8 cellular contexts compared by ENCODE assay signal in the genomic region with DNA sequence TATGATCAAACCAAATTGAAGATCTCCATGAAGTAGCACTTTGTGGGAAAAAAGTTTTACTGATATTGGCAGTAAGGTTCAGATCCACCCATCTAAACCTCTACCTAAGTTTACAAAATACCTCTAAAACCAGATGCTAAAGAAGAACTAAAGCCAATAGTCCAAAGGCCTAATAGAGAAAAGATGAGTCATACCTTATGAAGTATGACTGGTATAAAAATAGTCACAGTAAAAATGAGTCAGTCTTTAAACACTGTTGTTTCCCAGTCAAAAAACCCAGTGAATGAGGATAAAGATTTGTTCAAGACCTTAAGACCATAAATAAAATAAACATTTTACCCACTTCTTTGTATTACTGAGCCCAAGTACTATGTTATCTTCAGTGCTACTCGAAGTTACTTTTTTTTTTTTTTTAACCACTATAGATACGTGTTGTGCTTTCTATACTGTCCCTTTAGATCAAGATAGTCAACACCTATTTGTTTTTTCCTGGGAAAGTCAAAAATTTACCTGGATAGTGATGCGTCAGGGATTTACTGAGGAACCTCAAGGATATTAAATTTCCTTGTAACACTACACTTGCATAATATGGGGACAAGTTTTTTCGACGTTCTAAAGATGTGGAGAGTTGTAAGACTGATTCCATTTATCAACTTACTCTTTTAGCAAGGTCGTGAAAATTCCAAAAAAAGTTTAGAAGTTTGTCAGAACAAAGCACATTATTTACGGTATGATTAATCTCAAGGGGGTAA.
DNase-seq lines count a peak whose midpoint lies in the region; ATAC-seq and TF ChIP-seq lines count a peak whose summit lies in the region.

No MANE protein-coding gene starts in this region.

- H3K36me3 Mint-ChIP-seq in CD4-positive, alpha-beta T cell (ENCODE audit: low read depth), result no peaks in the 10 kb centered on the region
- no peaks in the 10 kb centered on the region for H3K36me3 Mint-ChIP-seq in activated T-helper 1 cell treated with anti-CD3 and anti-CD28 coated beads, Interleukin-12 subunit alpha, Interleukin-12 subunit beta, Interleukin-2, Interleukin-4 antibody, amounts not matched to agents 30 ng/mL and 10 ng/mL and 1 ng/mL, durations not matched to agents 14 hours and 24 hours and 36 hours (ENCODE audit: low read depth)
- H3K36me3 Mint-ChIP-seq in activated T-helper 2 cell treated with anti-CD3 and anti-CD28 coated beads, Interferon-gamma antibody, Interleukin-2, Interleukin-4, amounts not matched to agents 10 μg/mL and 5 μg/mL and 100 μg/mL, durations not matched to agents 14 hours and 24 hours and 36 hours (ENCODE audit: low read depth), result no peaks in the 10 kb centered on the region

- peak; percentile 80 for DNase-seq in RPMI7951 (ENCODE audit: low read depth)
- DNase-seq in renal cortical epithelial cell (ENCODE audit: low read depth), result peak; percentile 93
- DNase-seq in CD4-positive, alpha-beta T cell, result no peak
- no peak for DNase-seq in activated T-helper 1 cell treated with anti-CD3 and anti-CD28 coated beads, Interleukin-12 subunit alpha, Interleukin-12 subunit beta, Interleukin-2, Interleukin-4 antibody, amounts not matched to agents 30 ng/mL and 10 ng/mL and 1 ng/mL, durations not matched to agents 14 hours and 24 hours and 36 hours (ENCODE audit: low spot score)
- DNase-seq in activated T-helper 2 cell treated with anti-CD3 and anti-CD28 coated beads, Interferon-gamma antibody, Interleukin-2, Interleukin-4, amounts not matched to agents 10 μg/mL and 5 μg/mL and 100 μg/mL, durations not matched to agents 14 hours and 24 hours and 36 hours (ENCODE audit: low spot score), result no peak
- DNase-seq in pons (ENCODE audit: low spot score), result no peak

- CTCF ChIA-PET in CD4-positive, alpha-beta T cell (lab: Charles Lee), result no interaction called here

- H3K9me3 Mint-ChIP-seq in CD4-positive, alpha-beta T cell, result no peaks in the 10 kb centered on the region
- H3K9me3 Mint-ChIP-seq in activated T-helper 1 cell treated with anti-CD3 and anti-CD28 coated beads, Interleukin-12 subunit alpha, Interleukin-12 subunit beta, Interleukin-2, Interleukin-4 antibody, amounts not matched to agents 30 ng/mL and 10 ng/mL and 1 ng/mL, durations not matched to agents 14 hours and 24 hours and 36 hours, result no peaks in the 10 kb centered on the region
- no peaks in the 10 kb centered on the region for H3K9me3 Mint-ChIP-seq in activated T-helper 2 cell treated with anti-CD3 and anti-CD28 coated beads, Interferon-gamma antibody, Interleukin-2, Interleukin-4, amounts not matched to agents 10 μg/mL and 5 μg/mL and 100 μg/mL, durations not matched to agents 14 hours and 24 hours and 36 hours

- TF ChIP-seq CTCF in CD4-positive, alpha-beta T cell (IDR thresholded peaks at IDR 0.05), result no peak

- intact Hi-C loops in CD4-positive, alpha-beta T cell (cut with DNase I, micrococcal nuclease), result no loop called here
- intact Hi-C loops in activated T-helper 1 cell treated with anti-CD3 and anti-CD28 coated beads, Interleukin-12 subunit alpha, Interleukin-12 subunit beta, Interleukin-2, Interleukin-4 antibody, amounts not matched to agents 30 ng/mL and 10 ng/mL and 1 ng/mL, durations not matched to agents 14 hours and 24 hours and 36 hours (cut with micrococcal nuclease), result no loop called here
- intact Hi-C loops in activated T-helper 2 cell treated with anti-CD3 and anti-CD28 coated beads, Interferon-gamma antibody, Interleukin-2, Interleukin-4, amounts not matched to agents 10 μg/mL and 5 μg/mL and 100 μg/mL, durations not matched to agents 14 hours and 24 hours and 36 hours (cut with micrococcal nuclease), result no loop called here

- peaks cover 44% of the 10 kb centered on the region for H3K27me3 Mint-ChIP-seq in CD4-positive, alpha-beta T cell
- peaks cover 3% of the 10 kb centered on the region for H3K27me3 Mint-ChIP-seq in activated T-helper 1 cell treated with anti-CD3 and anti-CD28 coated beads, Interleukin-12 subunit alpha, Interleukin-12 subunit beta, Interleukin-2, Interleukin-4 antibody, amounts not matched to agents 30 ng/mL and 10 ng/mL and 1 ng/mL, durations not matched to agents 14 hours and 24 hours and 36 hours (ENCODE audit: insufficient read depth)
- peaks cover 12% of the 10 kb centered on the region for H3K27me3 Mint-ChIP-seq in activated T-helper 2 cell treated with anti-CD3 and anti-CD28 coated beads, Interferon-gamma antibody, Interleukin-2, Interleukin-4, amounts not matched to agents 10 μg/mL and 5 μg/mL and 100 μg/mL, durations not matched to agents 14 hours and 24 hours and 36 hours (ENCODE audit: low read depth)

- ATAC-seq in GM18867 (IDR thresholded peaks at IDR 0.05; ENCODE audit: unreplicated experiment) (peak; percentile 98), HG02885 (IDR thresholded peaks at IDR 0.05; ENCODE audit: poor library complexity, unreplicated experiment) (peak; percentile 99)
- ATAC-seq in CD4-positive, alpha-beta T cell (ENCODE audit: poor library complexity), result no peak

- no peak overlapping the region for H3K4me3 Mint-ChIP-seq in CD4-positive, alpha-beta T cell
- no peak overlapping the region for H3K4me3 Mint-ChIP-seq in activated T-helper 1 cell treated with anti-CD3 and anti-CD28 coated beads, Interleukin-12 subunit alpha, Interleukin-12 subunit beta, Interleukin-2, Interleukin-4 antibody, amounts not matched to agents 30 ng/mL and 10 ng/mL and 1 ng/mL, durations not matched to agents 14 hours and 24 hours and 36 hours
- no peak overlapping the region for H3K4me3 Mint-ChIP-seq in activated T-helper 2 cell treated with anti-CD3 and anti-CD28 coated beads, Interferon-gamma antibody, Interleukin-2, Interleukin-4, amounts not matched to agents 10 μg/mL and 5 μg/mL and 100 μg/mL, durations not matched to agents 14 hours and 24 hours and 36 hours (ENCODE audit: low read depth)

- H3K4me1 Mint-ChIP-seq in CD4-positive, alpha-beta T cell (ENCODE audit: low read depth), result no peaks in the 10 kb centered on the region
- no peaks in the 10 kb centered on the region for H3K4me1 Mint-ChIP-seq in activated T-helper 1 cell treated with anti-CD3 and anti-CD28 coated beads, Interleukin-12 subunit alpha, Interleukin-12 subunit beta, Interleukin-2, Interleukin-4 antibody, amounts not matched to agents 30 ng/mL and 10 ng/mL and 1 ng/mL, durations not matched to agents 14 hours and 24 hours and 36 hours (ENCODE audit: low read depth)
- H3K4me1 Mint-ChIP-seq in activated T-helper 2 cell treated with anti-CD3 and anti-CD28 coated beads, Interferon-gamma antibody, Interleukin-2, Interleukin-4, amounts not matched to agents 10 μg/mL and 5 μg/mL and 100 μg/mL, durations not matched to agents 14 hours and 24 hours and 36 hours (ENCODE audit: low read depth), result no peaks in the 10 kb centered on the region

- no peak overlapping the region for H3K27ac Mint-ChIP-seq in CD4-positive, alpha-beta T cell
- no peak overlapping the region for H3K27ac Mint-ChIP-seq in activated T-helper 1 cell treated with anti-CD3 and anti-CD28 coated beads, Interleukin-12 subunit alpha, Interleukin-12 subunit beta, Interleukin-2, Interleukin-4 antibody, amounts not matched to agents 30 ng/mL and 10 ng/mL and 1 ng/mL, durations not matched to agents 14 hours and 24 hours and 36 hours
- H3K27ac Mint-ChIP-seq in activated T-helper 2 cell treated with anti-CD3 and anti-CD28 coated beads, Interferon-gamma antibody, Interleukin-2, Interleukin-4, amounts not matched to agents 10 μg/mL and 5 μg/mL and 100 μg/mL, durations not matched to agents 14 hours and 24 hours and 36 hours, result no peak overlapping the region

- POLR2A ChIA-PET in CD4-positive, alpha-beta T cell (lab: Charles Lee), result no interaction called here

- no peaks in the 10 kb centered on the region for H3K27me3 ChIP-seq in CD4-positive, alpha-beta T cell (ENCODE audit: control insufficient read depth, insufficient read depth, low read length)

- no peaks in the 10 kb centered on the region for H3K9me3 ChIP-seq in CD4-positive, alpha-beta T cell (ENCODE audit: control insufficient read depth, low read length)

- H3K27ac ChIP-seq in CD4-positive, alpha-beta T cell (ENCODE audit: low read depth, low read length), result no peak overlapping the region

Comparison
In these comparisons a context has a peak if more than half of its experiments do, and no peak if none do; other contexts are left out.
1. DNase-seq: peak in RPMI7951 (single experiment) and renal cortical epithelial cell (single experiment); none in CD4-positive, alpha-beta T cell (0 of 10), activated T-helper 1 cell treated with anti-CD3 and anti-CD28 coated beads, Interleukin-12 subunit alpha, Interleukin-12 subunit beta, Interleukin-2, Interleukin-4 antibody, amounts not matched to agents 30 ng/mL and 10 ng/mL and 1 ng/mL, durations not matched to agents 14 hours and 24 hours and 36 hours (single experiment), activated T-helper 2 cell treated with anti-CD3 and anti-CD28 coated beads, Interferon-gamma antibody, Interleukin-2, Interleukin-4, amounts not matched to agents 10 μg/mL and 5 μg/mL and 100 μg/mL, durations not matched to agents 14 hours and 24 hours and 36 hours (single experiment) and pons (single experiment).